Comparison of ENCODE assay signal across 8 cellular contexts in genomic region chr7:148983220-148984146, GRCh38. TPM values are rescaled to one million over a fixed set of nuclear protein-coding genes. Genes with fewer than 3 reads are reported as not detected.
DNase-seq lines count a peak whose midpoint lies in the region; ATAC-seq, FAIRE-seq and TF ChIP-seq lines count a peak whose summit lies in the region.

No MANE protein-coding gene starts in this region.

- H3K27ac ChIP-seq in SU-DHL-6 (ENCODE audit: low read depth, low read length), result no peak overlapping the region
- H3K27ac ChIP-seq in left ventricle myocardium inferior (replicated peaks), result peak overlapping the region; percentile 59
- peak overlapping the region; percentile 36 to 64 for H3K27ac ChIP-seq in prostate gland

- intact Hi-C loops in left ventricle myocardium inferior (cut with micrococcal nuclease), result no loop called here
- intact Hi-C loops in prostate gland (cut with DNase I), result no loop called here

- peak overlapping the region; percentile 99 for H3K27ac Mint-ChIP-seq in activated naive CD8-positive, alpha-beta T cell treated with anti-CD3 and anti-CD28 coated beads, Interleukin-2, amount 50 U/mL, for 24 hours

- H3K4me1 ChIP-seq in left ventricle myocardium inferior (peaks cover 44% of the 10 kb centered on the region), prostate gland (replicated peaks) (peaks cover 7% of the 10 kb centered on the region)

- H3K79me2 ChIP-seq in SU-DHL-6 (ENCODE audit: insufficient read depth, low read length), result no peaks in the 10 kb centered on the region

- no peak for FAIRE-seq in urothelium cell line (lab: Jason Lieb, UNC)

- H3K4me3 ChIP-seq in SU-DHL-6 (ENCODE audit: insufficient read depth, low read length, poor library complexity, severe bottlenecking) (peak overlapping the region; percentile 62), left ventricle myocardium inferior (peak overlapping the region; percentile 85), prostate gland (peak overlapping the region; percentile 46 to 49)

- POLR2A ChIA-PET in GM10248 (lab: Yijun Ruan, JAX), result interaction anchor here (0.7 kb wide), 1 partner anchor 75 kb away, joined by 3 read pairs; no protein-coding TSS in a partner anchor

- H3K27me3 ChIP-seq in SU-DHL-6 (ENCODE audit: low read length), result no peaks in the 10 kb centered on the region
- H3K27me3 ChIP-seq in left ventricle myocardium inferior (ENCODE audit: low read depth), result peaks cover 12% of the 10 kb centered on the region
- no peaks in the 10 kb centered on the region for H3K27me3 ChIP-seq in prostate gland (replicated peaks; ENCODE audit: insufficient read depth)

- peaks cover 63% of the 10 kb centered on the region for H3K4me1 Mint-ChIP-seq in activated naive CD8-positive, alpha-beta T cell treated with anti-CD3 and anti-CD28 coated beads, Interleukin-2, amount 50 U/mL, for 24 hours

- H3K4me3 Mint-ChIP-seq in activated naive CD8-positive, alpha-beta T cell treated with anti-CD3 and anti-CD28 coated beads, Interleukin-2, amount 50 U/mL, for 24 hours, result peak overlapping the region; percentile 95

- H3K9me2 ChIP-seq in SU-DHL-6 (replicated peaks; ENCODE audit: insufficient read depth, low read length), result no peaks in the 10 kb centered on the region

- no peaks in the 10 kb centered on the region for H4K20me1 ChIP-seq in SU-DHL-6 (ENCODE audit: low read depth, low read length)

- peaks cover 4% of the 10 kb centered on the region for H3K36me3 Mint-ChIP-seq in activated naive CD8-positive, alpha-beta T cell treated with anti-CD3 and anti-CD28 coated beads, Interleukin-2, amount 50 U/mL, for 24 hours (ENCODE audit: low read depth)

- H3K9ac ChIP-seq in SU-DHL-6 (ENCODE audit: low read length), result peak overlapping the region; percentile 23

- peaks cover 11% of the 10 kb centered on the region for H3K27me3 Mint-ChIP-seq in activated naive CD8-positive, alpha-beta T cell treated with anti-CD3 and anti-CD28 coated beads, Interleukin-2, amount 50 U/mL, for 24 hours

- no peak overlapping the region for H2AFZ ChIP-seq in SU-DHL-6 (ENCODE audit: low read depth, low read length, severe bottlenecking)

- ATAC-seq in HG02623 (IDR thresholded peaks at IDR 0.05; ENCODE audit: unreplicated experiment), result peak; percentile 43
- ATAC-seq in activated naive CD8-positive, alpha-beta T cell treated with anti-CD3 and anti-CD28 coated beads, Interleukin-2, amount 50 U/mL, for 24 hours, result peak; percentile 76

- no peak for TF ChIP-seq CTCF in GM10248 (IDR thresholded peaks at IDR 0.05; ENCODE audit: control extremely low read depth, extremely low read depth, low read depth, missing control alignments)
- TF ChIP-seq CTCF in SU-DHL-6 (IDR thresholded peaks at IDR 0.05; ENCODE audit: insufficient read depth, low read length, poor library complexity, severe bottlenecking), result no peak
- TF ChIP-seq CTCF in left ventricle myocardium inferior (IDR thresholded peaks at IDR 0.05; ENCODE audit: borderline replicate concordance), result no peak
- no peak for TF ChIP-seq CTCF in prostate gland (IDR thresholded peaks at IDR 0.05)

- CTCF ChIA-PET in GM10248 (lab: Yijun Ruan, JAX), result interaction anchor here (0.8 to 2.7 kb wide), 10 partner anchors 10 to 409 kb away, joined by 3 to 10 read pairs (median 4); partner anchors contain the start of genes ZNF282 and ZNF398

- 1% methylated on average over 36 of the region's 36 CpGs for WGBS in prostate gland

- H3K4me2 ChIP-seq in SU-DHL-6 (ENCODE audit: low read depth, low read length, poor library complexity, severe bottlenecking), result peak overlapping the region; percentile 64

- TF ChIP-seq POLR2A in prostate gland (IDR thresholded peaks at IDR 0.05), result no peak

- H3K36me3 ChIP-seq in SU-DHL-6 (ENCODE audit: low read length), result no peaks in the 10 kb centered on the region
- H3K36me3 ChIP-seq in left ventricle myocardium inferior, result no peaks in the 10 kb centered on the region
- H3K36me3 ChIP-seq in prostate gland, result no peaks in the 10 kb centered on the region

- H3K9me3 ChIP-seq in SU-DHL-6 (ENCODE audit: insufficient read depth, low read length) (no peaks in the 10 kb centered on the region), left ventricle myocardium inferior (replicated peaks) (no peaks in the 10 kb centered on the region), prostate gland (no peaks in the 10 kb centered on the region)

- peak; percentile 81 for DNase-seq in GM10248 (ENCODE audit: extremely low spot score)
- peak; percentile 65 for DNase-seq in NCI-H128 (lab: John Stamatoyannopoulos, UW; ENCODE audit: unreplicated experiment)
- DNase-seq in activated naive CD8-positive, alpha-beta T cell treated with anti-CD3 and anti-CD28 coated beads, Interleukin-2, amount 50 U/mL, for 24 hours, result peak; percentile 83
- no peak for DNase-seq in left ventricle myocardium inferior
- DNase-seq in prostate gland (ENCODE audit: low spot score), result peak; percentile 36
- peak; percentile 30 for DNase-seq in urothelium cell line (ENCODE audit: low spot score)

- peaks cover 27% of the 10 kb centered on the region for H3F3A ChIP-seq in SU-DHL-6 (ENCODE audit: insufficient read depth)

- peaks cover 11% of the 10 kb centered on the region for H3K9me3 Mint-ChIP-seq in activated naive CD8-positive, alpha-beta T cell treated with anti-CD3 and anti-CD28 coated beads, Interleukin-2, amount 50 U/mL, for 24 hours

RNA-seq across cellular contexts. Expression of gene PDIA4, which starts 44.8 kb away (rescaled TPM):
- 32.3 TPM for total RNA-seq in left ventricle myocardium inferior
- 100 to 1,000 TPM; 125 to 262 TPM for total RNA-seq in prostate gland
